8 cellular contexts compared by ENCODE assay signal in the genomic region with DNA sequence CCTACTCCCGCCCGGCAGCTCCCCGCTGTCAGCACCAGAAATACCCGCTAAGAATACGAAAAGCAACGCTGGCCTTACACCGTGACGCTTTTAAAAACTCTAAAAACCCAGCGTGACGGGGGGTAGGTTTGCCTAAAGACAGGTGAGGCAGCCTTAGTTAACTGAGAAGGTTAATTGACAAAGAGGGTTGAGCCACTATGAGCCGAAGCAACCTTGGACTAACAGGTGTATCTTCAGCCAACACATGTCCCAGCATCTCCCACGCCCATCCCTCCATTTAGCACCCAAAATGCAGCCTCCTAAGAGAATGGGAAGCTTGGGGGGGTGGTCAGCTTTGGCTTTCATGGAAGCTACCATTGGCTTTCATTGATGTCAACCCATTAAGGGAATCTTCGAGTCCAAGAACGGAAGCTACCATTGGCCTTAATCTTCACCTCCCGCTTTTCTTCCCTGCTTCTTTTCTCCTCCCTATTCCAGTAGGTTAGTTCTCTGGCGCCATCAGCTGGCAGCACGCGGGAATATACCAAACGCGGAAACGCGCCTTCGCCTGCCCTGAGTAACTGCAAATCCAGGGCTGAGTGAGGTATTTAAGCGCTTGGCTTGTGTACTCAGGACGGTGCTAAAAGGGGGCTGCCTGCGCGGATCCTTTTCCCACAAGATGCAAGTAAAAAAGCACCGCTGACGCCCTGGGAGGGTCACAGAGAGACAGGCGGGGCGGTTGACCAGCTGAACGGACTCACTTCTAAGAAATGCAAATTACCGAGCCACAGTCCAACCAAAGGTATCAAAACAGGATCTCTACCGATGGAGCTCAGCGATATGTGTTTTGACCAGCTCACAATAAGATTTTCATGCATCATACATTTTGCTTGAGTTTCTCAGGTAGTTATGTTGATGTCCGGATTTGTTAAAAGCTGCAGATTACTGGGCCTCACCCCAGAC. TPM values are rescaled to one million over a fixed set of nuclear protein-coding genes. Genes with fewer than 3 reads are reported as not detected.
DNase-seq lines count a peak whose midpoint lies in the region; ATAC-seq and TF ChIP-seq lines count a peak whose summit lies in the region.

No MANE protein-coding gene starts in this region.

- H4K20me1 ChIP-seq in GM23248 (ENCODE audit: insufficient read depth): no peaks in the 10 kb centered on the region

- in situ Hi-C loops in G401 (cut with HindIII; ENCODE audit: low sequenced_read_pairs): no loop called here
- in situ Hi-C loops in GM23248 (cut with MboI): no loop called here
- in situ Hi-C loops in astrocyte of the spinal cord (cut with HindIII; ENCODE audit: low sequenced_read_pairs): no loop called here

- H3K9ac ChIP-seq in GM23248 (no peak overlapping the region), iPS-18a (ENCODE audit: low read length) (no peak overlapping the region)

- H3K36me3 ChIP-seq in GM23248 (ENCODE audit: low read depth) (no peaks in the 10 kb centered on the region), iPS-18a (ENCODE audit: control insufficient read depth, low read depth, low read length) (no peaks in the 10 kb centered on the region)

- no peaks in the 10 kb centered on the region for H3F3A ChIP-seq in GM23248 (ENCODE audit: insufficient read depth)

- WGBS in GM23248 (ENCODE audit: low coverage in 1 of 2, low lambda C conversion rate in 2 of 2, missing lambda C conversion rate in 2 of 2), 2 experiments: 39 to 44% methylated on average over 36 of the region's 36 CpGs

- no peaks in the 10 kb centered on the region for H3K4me1 ChIP-seq in GM23248 (ENCODE audit: insufficient read depth)
- H3K4me1 ChIP-seq in iPS-18a (ENCODE audit: control insufficient read depth, low read depth, low read length): peaks cover 25% of the 10 kb centered on the region

- ATAC-seq in HG03378 (IDR thresholded peaks at IDR 0.05; ENCODE audit: unreplicated experiment): no peak

- no peaks in the 10 kb centered on the region for H3K9me2 ChIP-seq in GM23248 (ENCODE audit: insufficient read depth)

- H3K4me2 ChIP-seq in GM23248 (ENCODE audit: unreplicated experiment): no peak overlapping the region

- H3K4me3 ChIP-seq in GM23248 (no peak overlapping the region), astrocyte of the spinal cord (ENCODE audit: low read depth, low read length) (peak overlapping the region; percentile 32), iPS-18a (ENCODE audit: low read length) (peak overlapping the region; percentile 51)

- H3K9me3 ChIP-seq in GM23248 (ENCODE audit: low read depth): no peaks in the 10 kb centered on the region
- H3K9me3 ChIP-seq in iPS-18a (ENCODE audit: control insufficient read depth, low read depth, low read length): no peaks in the 10 kb centered on the region

- no peak overlapping the region for H2AFZ ChIP-seq in GM23248

- no peaks in the 10 kb centered on the region for H3K79me2 ChIP-seq in GM23248 (ENCODE audit: insufficient read depth)

- TF ChIP-seq CTCF in astrocyte of the spinal cord (IDR thresholded peaks at IDR 0.05; ENCODE audit: low read depth, low read length): peak; percentile 74

- H3K27me3 ChIP-seq in GM23248 (replicated peaks; ENCODE audit: insufficient read depth): no peaks in the 10 kb centered on the region
- H3K27me3 ChIP-seq in iPS-18a (ENCODE audit: control insufficient read depth, insufficient read depth, low read length): peaks cover 25% of the 10 kb centered on the region

- peak; percentile 45 for DNase-seq in G401 (ENCODE audit: low spot score)
- DNase-seq in GM23248: peak; percentile 66
- peak; percentile 94 for DNase-seq in NCI-H2227 treated with DMSO at 0.1 percent for 48 hours (lab: John Stamatoyannopoulos, UW)
- DNase-seq in astrocyte of the spinal cord (ENCODE audit: low read depth, low spot score): peak; percentile 92
- peak; percentile 19 to 49 for DNase-seq in stimulated activated CD4-positive, alpha-beta T cell treated with anti-CD3 and anti-CD28 coated beads, Interleukin-15, amount 100 ng/mL, for 48 hours (ENCODE audit: low read depth in 2 of 2)
- no peak for DNase-seq in NCI-H510A treated with DMSO at 0.1 percent for 48 hours (lab: John Stamatoyannopoulos, UW)

- H3K27ac ChIP-seq in GM23248 (no peak overlapping the region), iPS-18a (ENCODE audit: low read length) (no peak overlapping the region)

RNA-seq across cellular contexts. Expression of gene GLYATL1, which starts 38.5 kb away (rescaled TPM):
- total RNA-seq in G401 (2014; rRNA removed; shearing (Covaris generic)): not detected in 2 replicates
- not detected in 2 replicates for total RNA-seq in GM23248 (2014; rRNA removed; shearing (Covaris generic))
- 0.22 and 0.54 TPM in 2 replicates for polyA plus RNA-seq in GM23248 (2016; fragmentation: Nextera tagmentation; extraction: Ambion mirVana)

RNA-seq across cellular contexts. Expression of gene GLYATL2, which starts 56.2 kb away (rescaled TPM):
- total RNA-seq in G401 (2014; rRNA removed; shearing (Covaris generic)): not detected in 2 replicates
- total RNA-seq in GM23248 (2014; rRNA removed; shearing (Covaris generic)): 0.65 TPM in 1 of 2 replicates, not detected in the other
- polyA plus RNA-seq in GM23248 (2016; fragmentation: Nextera tagmentation; extraction: Ambion mirVana): 0.29 and 0.80 TPM in 2 replicates
